ENCODE assay signal across 19 cellular contexts in the genomic region with DNA sequence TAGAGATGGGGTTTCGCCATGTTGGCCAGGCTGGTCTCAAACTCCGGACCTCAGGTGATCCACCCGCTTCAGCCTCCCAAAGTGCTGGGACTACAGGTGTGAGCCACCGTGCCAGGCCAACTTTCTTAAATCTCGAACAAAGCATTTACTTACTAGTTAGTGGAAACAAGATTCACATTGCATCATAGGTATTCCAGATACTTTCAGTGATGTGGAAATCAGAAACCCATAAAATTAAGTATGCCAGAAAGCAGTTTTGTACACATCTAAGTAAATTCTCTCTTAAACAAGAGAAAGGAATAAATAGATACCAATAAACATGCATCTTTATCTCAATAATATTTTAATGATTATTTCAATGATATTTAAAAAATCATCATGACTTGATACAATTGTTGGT.
"Had no signal": no experiment of that assay in that cellular context is flagged by ENCODE, and none has a peak within 500 bp of the region (broad histone marks: within the 10 kb centered on the region; RNA-seq: fewer than 3 reads in every experiment).

No MANE protein-coding gene starts in this region.

- H3K4me3 Mint-ChIP-seq: activated T-cell treated with anti-CD3 and anti-CD28 coated beads, Interleukin-2, amount 50 U/mL, for 72 hours; effector memory CD8-positive, alpha-beta T cell; nephron progenitor cell; stimulated activated naive CD8-positive, alpha-beta T cell treated with anti-CD3 and anti-CD28 coated beads, Interleukin-15, amount 100 ng/mL, for 72 hours had no signal

- H3K27ac Mint-ChIP-seq: activated T-cell treated with anti-CD3 and anti-CD28 coated beads, Interleukin-2, amount 50 U/mL, for 72 hours; effector memory CD8-positive, alpha-beta T cell; nephron progenitor cell; stimulated activated naive CD8-positive, alpha-beta T cell treated with anti-CD3 and anti-CD28 coated beads, Interleukin-15, amount 100 ng/mL, for 72 hours had no signal

- H3K27ac ChIP-seq: esophagus squamous epithelium, left lung, suprapubic skin, transverse colon, vagina, WERI-Rb-1 had no signal

- H3K4me3 ChIP-seq: esophagus squamous epithelium, left lung, suprapubic skin, transverse colon, vagina had no signal

- H3K4me1 ChIP-seq: left lung, transverse colon, vagina had no signal

- H3K36me3 ChIP-seq: esophagus squamous epithelium, left lung, suprapubic skin, transverse colon, vagina, WERI-Rb-1 had no signal

- DNase-seq: activated CD4-positive, alpha-beta T cell treated with anti-CD3 and anti-CD28 coated beads for 1 hour; activated CD4-positive, alpha-beta T cell treated with anti-CD3 and anti-CD28 coated beads, Interleukin-2, amount 50 U/mL, for 4 hours; activated effector memory CD4-positive, alpha-beta T cell treated with anti-CD3 and anti-CD28 coated beads, Interleukin-2, amount 50 U/mL, for 16 hours; activated naive CD4-positive, alpha-beta T cell treated with anti-CD3 and anti-CD28 coated beads, Interleukin-2, amount 50 U/mL, for 16 hours; activated T-cell treated with anti-CD3 and anti-CD28 coated beads, Interleukin-2, amount 50 U/mL, for 72 hours; effector memory CD8-positive, alpha-beta T cell; esophagus squamous epithelium; left lung; midbrain; nephron progenitor cell; nucleus accumbens; posterior cingulate gyrus; retina; stimulated activated CD4-positive, alpha-beta T cell treated with anti-CD3 and anti-CD28 coated beads, Interleukin-2, amount 100 ng/mL, for 48 hours; stimulated activated naive CD8-positive, alpha-beta T cell treated with anti-CD3 and anti-CD28 coated beads, Interleukin-15, amount 100 ng/mL, for 72 hours; transverse colon; WERI-Rb-1 had no signal

- H3K4me1 Mint-ChIP-seq: nephron progenitor cell; stimulated activated naive CD8-positive, alpha-beta T cell treated with anti-CD3 and anti-CD28 coated beads, Interleukin-15, amount 100 ng/mL, for 72 hours had no signal

- H3K9me3 Mint-ChIP-seq: effector memory CD8-positive, alpha-beta T cell; nephron progenitor cell; stimulated activated naive CD8-positive, alpha-beta T cell treated with anti-CD3 and anti-CD28 coated beads, Interleukin-15, amount 100 ng/mL, for 72 hours had no signal

- H3K27me3 ChIP-seq: esophagus squamous epithelium, left lung, suprapubic skin, transverse colon, vagina had no signal

- H3K9me3 ChIP-seq: esophagus squamous epithelium, left lung, suprapubic skin, transverse colon, vagina had no signal

- ATAC-seq: activated T-cell treated with anti-CD3 and anti-CD28 coated beads, Interleukin-2, amount 50 U/mL, for 72 hours; effector memory CD8-positive, alpha-beta T cell; left lung; stimulated activated naive CD8-positive, alpha-beta T cell treated with anti-CD3 and anti-CD28 coated beads, Interleukin-15, amount 100 ng/mL, for 72 hours had no signal
